10 cellular contexts compared by ENCODE assay signal in the genomic region with DNA sequence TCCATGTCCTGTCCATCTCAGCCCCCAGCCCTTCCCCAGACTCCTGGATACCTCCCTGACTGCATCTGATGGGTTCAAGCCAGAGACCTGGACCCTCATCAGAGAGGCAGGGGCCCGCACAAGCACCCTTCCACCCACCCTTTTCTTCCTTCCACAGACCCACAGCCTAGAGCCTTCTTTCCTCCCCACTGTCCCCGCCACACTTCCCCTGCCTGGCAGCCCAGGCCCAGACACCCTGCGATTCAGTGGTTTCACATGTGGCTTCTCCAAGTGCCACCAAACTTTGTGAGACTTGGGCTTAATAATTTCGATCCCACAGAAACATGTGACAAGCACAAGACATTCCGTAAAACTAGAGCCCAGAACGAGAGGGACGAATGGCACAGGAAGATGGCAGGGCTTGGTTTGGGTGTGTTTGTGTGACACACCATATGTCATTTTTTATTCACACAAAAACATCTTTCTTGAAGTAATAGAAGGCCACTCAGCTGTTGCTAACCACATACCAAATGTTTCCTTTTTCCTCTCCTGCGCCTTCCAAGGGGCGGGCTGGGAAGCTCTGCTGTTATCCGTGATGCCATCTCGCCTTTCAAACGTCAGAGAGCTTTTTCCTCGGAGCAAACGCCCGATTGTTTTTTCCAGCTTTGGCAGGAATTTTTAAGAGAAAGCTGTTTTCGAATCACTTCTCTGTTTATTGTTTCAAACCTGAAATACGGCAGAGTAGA.
A peak's percentile ranks its signal among the peaks of the same experiment; 100 is the strongest.
DNase-seq lines count a peak whose midpoint lies in the region; ATAC-seq and TF ChIP-seq lines count a peak whose summit lies in the region.
"Had no signal": no experiment of that assay in that cellular context is flagged by ENCODE, and none has a peak within 500 bp of the region (broad histone marks: within the 10 kb centered on the region; RNA-seq: fewer than 3 reads in every experiment).

No MANE protein-coding gene starts in this region.

- no peak overlapping the region for H3K4me3 Mint-ChIP-seq in activated CD8-positive, alpha-beta memory T cell treated with anti-CD3 and anti-CD28 coated beads, Interleukin-2, amount 10 ng/mL, durations not matched to agents 7 days and 5 days
- H3K4me3 Mint-ChIP-seq in chondrocyte (ENCODE audit: unreplicated experiment) (peak overlapping the region; percentile 44), memory B cell (peak overlapping the region; percentile 88), type B pancreatic cell (no peak overlapping the region)

- peak; percentile 44 for DNase-seq in activated CD8-positive, alpha-beta memory T cell treated with anti-CD3 and anti-CD28 coated beads, Interleukin-2, amount 10 ng/mL, durations not matched to agents 7 days and 5 days
- no peak for DNase-seq in activated CD8-positive, alpha-beta memory T cell treated with anti-CD3 and anti-CD28 coated beads, Interleukin-2, amount 50 U/mL, for 4 hours
- DNase-seq in chondrocyte (ENCODE audit: low spot score) (peak; percentile 20), memory B cell (ENCODE audit: low spot score in 2 of 2) (no peak), type B pancreatic cell (ENCODE audit: extremely low spot score, unreplicated experiment) (no peak), T-helper 1 cell (no peak), DMS153 (lab: John Stamatoyannopoulos, UW) (no peak)
- DNase-seq: effector memory CD4-positive, alpha-beta T cell; PC-9 had no signal

- no peaks in the 10 kb centered on the region for H3K9me3 Mint-ChIP-seq in activated CD8-positive, alpha-beta memory T cell treated with anti-CD3 and anti-CD28 coated beads, Interleukin-2, amount 10 ng/mL, durations not matched to agents 7 days and 5 days (ENCODE audit: low read depth)
- H3K9me3 Mint-ChIP-seq in chondrocyte (ENCODE audit: low read depth) (no peaks in the 10 kb centered on the region), memory B cell (peaks cover 2% of the 10 kb centered on the region), type B pancreatic cell (no peaks in the 10 kb centered on the region)

- peak; percentile 36 for ATAC-seq in activated CD8-positive, alpha-beta memory T cell treated with anti-CD3 and anti-CD28 coated beads, Interleukin-2, amount 10 ng/mL, durations not matched to agents 7 days and 5 days
- peak; percentile 20 for ATAC-seq in memory B cell (ENCODE audit: low read depth)
- no peak for ATAC-seq in GM19023 (IDR thresholded peaks at IDR 0.05; ENCODE audit: unreplicated experiment)

- CTCF ChIA-PET in activated CD8-positive, alpha-beta memory T cell treated with anti-CD3 and anti-CD28 coated beads, Interleukin-2, amount 10 ng/mL, durations not matched to agents 7 days and 5 days (lab: Charles Lee): no interaction called here

- H3K27ac Mint-ChIP-seq in activated CD8-positive, alpha-beta memory T cell treated with anti-CD3 and anti-CD28 coated beads, Interleukin-2, amount 10 ng/mL, durations not matched to agents 7 days and 5 days: no peak overlapping the region
- H3K27ac Mint-ChIP-seq in chondrocyte (ENCODE audit: unreplicated experiment) (peak overlapping the region; percentile 79), memory B cell (peak overlapping the region; percentile 91), type B pancreatic cell (peak overlapping the region; percentile 8)

- no peak for TF ChIP-seq CTCF in chondrocyte (IDR thresholded peaks at IDR 0.05)
- TF ChIP-seq CTCF in type B pancreatic cell (conservative IDR thresholded peaks at IDR 0.05): no peak

- no peaks in the 10 kb centered on the region for H3K36me3 Mint-ChIP-seq in activated CD8-positive, alpha-beta memory T cell treated with anti-CD3 and anti-CD28 coated beads, Interleukin-2, amount 10 ng/mL, durations not matched to agents 7 days and 5 days
- no peaks in the 10 kb centered on the region for H3K36me3 Mint-ChIP-seq in chondrocyte (ENCODE audit: low read depth)
- peaks cover 6% of the 10 kb centered on the region for H3K36me3 Mint-ChIP-seq in memory B cell
- no peaks in the 10 kb centered on the region for H3K36me3 Mint-ChIP-seq in type B pancreatic cell

- H3K4me1 Mint-ChIP-seq in activated CD8-positive, alpha-beta memory T cell treated with anti-CD3 and anti-CD28 coated beads, Interleukin-2, amount 10 ng/mL, durations not matched to agents 7 days and 5 days: peaks cover 20% of the 10 kb centered on the region
- peaks cover 27% of the 10 kb centered on the region for H3K4me1 Mint-ChIP-seq in chondrocyte (ENCODE audit: low read depth)
- peaks cover 47% of the 10 kb centered on the region for H3K4me1 Mint-ChIP-seq in memory B cell
- H3K4me1 Mint-ChIP-seq in type B pancreatic cell (ENCODE audit: unreplicated experiment): peaks cover 57% of the 10 kb centered on the region

- no peaks in the 10 kb centered on the region for H3K27me3 Mint-ChIP-seq in activated CD8-positive, alpha-beta memory T cell treated with anti-CD3 and anti-CD28 coated beads, Interleukin-2, amount 10 ng/mL, durations not matched to agents 7 days and 5 days
- no peaks in the 10 kb centered on the region for H3K27me3 Mint-ChIP-seq in chondrocyte (ENCODE audit: low read depth)
- H3K27me3 Mint-ChIP-seq in memory B cell: no peaks in the 10 kb centered on the region
- H3K27me3 Mint-ChIP-seq in type B pancreatic cell: no peaks in the 10 kb centered on the region

Comparison
In these comparisons a context has a peak if more than half of its experiments do, and no peak if none do; other contexts are left out.
1. DNase-seq: peak in activated CD8-positive, alpha-beta memory T cell treated with anti-CD3 and anti-CD28 coated beads, Interleukin-2, amount 10 ng/mL, durations not matched to agents 7 days and 5 days (single experiment) and chondrocyte (single experiment); none in activated CD8-positive, alpha-beta memory T cell treated with anti-CD3 and anti-CD28 coated beads, Interleukin-2, amount 50 U/mL, for 4 hours (single experiment), memory B cell (0 of 2), type B pancreatic cell (single experiment), T-helper 1 cell (0 of 5) and DMS153 (single experiment).
2. H3K4me3 Mint-ChIP-seq: peak in chondrocyte (single experiment) and memory B cell (single experiment); none in activated CD8-positive, alpha-beta memory T cell treated with anti-CD3 and anti-CD28 coated beads, Interleukin-2, amount 10 ng/mL, durations not matched to agents 7 days and 5 days (single experiment) and type B pancreatic cell (single experiment).